In the genomic region with DNA sequence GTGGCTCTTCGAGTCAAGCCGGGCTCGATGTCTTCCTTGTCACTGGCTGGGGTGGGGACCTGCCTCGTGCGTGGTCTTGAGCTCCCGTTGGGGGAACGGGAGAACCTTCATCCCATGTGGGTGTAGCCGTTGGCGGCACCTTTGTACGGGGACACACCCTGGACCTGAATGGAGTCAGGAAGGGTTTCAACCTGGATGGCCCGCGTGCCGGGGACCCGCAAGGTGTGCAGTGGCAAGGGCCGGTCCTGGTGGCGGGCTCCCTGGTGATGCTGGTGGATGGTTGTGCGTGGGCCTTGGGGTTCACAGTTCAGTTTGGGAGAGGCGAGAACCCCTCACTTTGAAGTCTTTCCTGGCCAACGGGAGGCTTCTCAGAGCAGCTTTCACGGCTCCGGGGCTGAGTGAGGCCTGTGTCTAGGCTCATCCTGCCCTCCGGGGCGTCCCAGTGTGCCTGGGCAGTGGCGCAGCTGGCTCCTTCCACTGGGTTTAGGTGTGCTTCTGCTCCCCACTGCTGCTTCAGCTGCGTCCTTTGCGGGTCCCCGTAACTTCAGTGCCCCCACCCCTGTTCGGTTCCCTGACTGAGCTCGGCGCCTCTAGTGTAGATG, we compare ENCODE assay signal across 14 cellular contexts. TPM values are rescaled to one million over a fixed set of nuclear protein-coding genes. Genes with fewer than 3 reads are reported as not detected.
DNase-seq lines count a peak whose midpoint lies in the region; ATAC-seq, FAIRE-seq and TF ChIP-seq lines count a peak whose summit lies in the region.
"Had no signal": no experiment of that assay in that cellular context is flagged by ENCODE, and none has a peak within 500 bp of the region (broad histone marks: within the 10 kb centered on the region; RNA-seq: fewer than 3 reads in every experiment).

No MANE protein-coding gene starts in this region.

- no peak for TF ChIP-seq CTCF in WTC11 (IDR thresholded peaks at IDR 0.05)
- TF ChIP-seq CTCF in kidney (IDR thresholded peaks at IDR 0.05; ENCODE audit: borderline replicate concordance, extremely low read depth, insufficient read depth) = no peak
- TF ChIP-seq CTCF in smooth muscle cell (IDR thresholded peaks at IDR 0.05; ENCODE audit: borderline replicate concordance, insufficient read depth, poor library complexity, severe bottlenecking) = no peak
- TF ChIP-seq CTCF in Peyer's patch (IDR thresholded peaks at IDR 0.05) = no peak

- H3K4me3 ChIP-seq in kidney (ENCODE audit: low read length in 2 of 2) = no peak overlapping the region
- no peak overlapping the region for H3K4me3 ChIP-seq in smooth muscle cell
- H3K4me3 ChIP-seq in Peyer's patch = no peak overlapping the region
- H3K4me3 ChIP-seq: body of pancreas, lung, skin epidermis had no signal

- H3K27ac ChIP-seq in kidney (ENCODE audit: low read depth in 2 of 2, low read length in 2 of 2) (peak overlapping the region in 1 of 2 donors; percentile 60), smooth muscle cell (ENCODE audit: low read depth) (peak overlapping the region; percentile 75), Peyer's patch (peak overlapping the region in 2 of 4 donors; percentile 13 to 32)

- FAIRE-seq in kidney (lab: Jason Lieb, UNC) = no peak

- H3K4me1 Mint-ChIP-seq in activated CD4-positive, alpha-beta T cell treated with anti-CD3 and anti-CD28 coated beads for 36 hours = peaks cover 87% of the 10 kb centered on the region
- peaks cover 45% of the 10 kb centered on the region for H3K4me1 Mint-ChIP-seq in WTC11

- peaks cover 51 to 64% of the 10 kb centered on the region in 2 donors for H3K4me1 ChIP-seq in kidney (ENCODE audit: control insufficient read depth in 1 of 2, insufficient read depth in 1 of 2, low read depth in 1 of 2, low read length in 2 of 2)
- peaks cover 13% of the 10 kb centered on the region for H3K4me1 ChIP-seq in smooth muscle cell (ENCODE audit: low read depth)
- peaks cover 7 to 82% (median 38%) of the 10 kb centered on the region in 4 donors for H3K4me1 ChIP-seq in Peyer's patch

- H3K27ac Mint-ChIP-seq in activated CD4-positive, alpha-beta T cell treated with anti-CD3 and anti-CD28 coated beads for 36 hours = peak overlapping the region; percentile 87
- peak overlapping the region; percentile 86 for H3K27ac Mint-ChIP-seq in WTC11

- H4K20me1 ChIP-seq in smooth muscle cell (ENCODE audit: low read depth) = peaks cover 100% of the 10 kb centered on the region

- WGBS in smooth muscle cell (ENCODE audit: low lambda C conversion rate) = 94% methylated on average over 30 of the region's 30 CpGs

- CTCF ChIA-PET in activated CD4-positive, alpha-beta T cell treated with anti-CD3 and anti-CD28 coated beads for 36 hours (lab: Charles Lee) = interaction anchor here (0.5 to 1.0 kb wide), 3 partner anchors 142 to 287 kb away, joined by 3 read pairs; partner anchors contain the start of gene PANK4
- CTCF ChIA-PET in WTC11 (lab: Charles Lee) = interaction anchor here (0.9 to 2.5 kb wide), 4 partner anchors 18 to 76 kb away, joined by 3 to 10 read pairs (median 3); no protein-coding TSS in a partner anchor

- no peaks in the 10 kb centered on the region for H3K27me3 ChIP-seq in smooth muscle cell (ENCODE audit: low read depth)
- no peaks in the 10 kb centered on the region for H3K27me3 ChIP-seq in Peyer's patch
- H3K27me3 ChIP-seq: body of pancreas had no signal

- H3K79me2 ChIP-seq in smooth muscle cell (ENCODE audit: low read depth) = peaks cover 100% of the 10 kb centered on the region

- no peak for TF ChIP-seq POLR2A in Peyer's patch (IDR thresholded peaks at IDR 0.05)

- peak overlapping the region; percentile 45 for H3K4me3 Mint-ChIP-seq in activated CD4-positive, alpha-beta T cell treated with anti-CD3 and anti-CD28 coated beads for 36 hours
- no peak overlapping the region for H3K4me3 Mint-ChIP-seq in WTC11

- intact Hi-C loops in activated CD4-positive, alpha-beta T cell treated with anti-CD3 and anti-CD28 coated beads for 36 hours (cut with DNase I, micrococcal nuclease) = no loop called here
- intact Hi-C loops in kidney (cut with DNase I) = no loop called here

- POLR2A ChIA-PET in activated CD4-positive, alpha-beta T cell treated with anti-CD3 and anti-CD28 coated beads for 36 hours (lab: Charles Lee) = no interaction called here
- POLR2A ChIA-PET in WTC11 (lab: Charles Lee) = no interaction called here

- no peak for DNase-seq in activated CD4-positive, alpha-beta T cell treated with anti-CD3 and anti-CD28 coated beads for 36 hours
- DNase-seq in activated CD4-positive, alpha-beta T cell treated with anti-CD3 and anti-CD28 coated beads, Interleukin-2, amount 50 U/mL, for 1 hour = no peak
- no peak for DNase-seq in WTC11 (ENCODE audit: low spot score)
- no peak for DNase-seq in kidney
- DNase-seq in smooth muscle cell (lab: John Stamatoyannopoulos, UW; ENCODE audit: unreplicated experiment) = no peak
- DNase-seq in epidermal melanocyte (ENCODE audit: insufficient read length, low spot score) = no peak
- DNase-seq in Peyer's patch = no peak
- DNase-seq in stimulated activated CD4-positive, alpha-beta T cell treated with anti-CD3 and anti-CD28 coated beads, Interleukin-4, amount 100 ng/mL, for 1 hour = no peak
- DNase-seq: 8988T; activated CD4-positive, alpha-beta T cell treated with anti-CD3 and anti-CD28 coated beads for 1 hour; DND-41 had no signal

- H3K4me2 ChIP-seq in smooth muscle cell = peak overlapping the region; percentile 78

- H3K36me3 Mint-ChIP-seq in activated CD4-positive, alpha-beta T cell treated with anti-CD3 and anti-CD28 coated beads for 36 hours (ENCODE audit: low read depth) = peaks cover 28% of the 10 kb centered on the region
- peaks cover 14% of the 10 kb centered on the region for H3K36me3 Mint-ChIP-seq in WTC11

- no peaks in the 10 kb centered on the region for H3K27me3 Mint-ChIP-seq in activated CD4-positive, alpha-beta T cell treated with anti-CD3 and anti-CD28 coated beads for 36 hours
- no peaks in the 10 kb centered on the region for H3K27me3 Mint-ChIP-seq in WTC11 (ENCODE audit: low read depth)

- H3K9me3 Mint-ChIP-seq in activated CD4-positive, alpha-beta T cell treated with anti-CD3 and anti-CD28 coated beads for 36 hours (ENCODE audit: low read depth) = no peaks in the 10 kb centered on the region
- H3K9me3 Mint-ChIP-seq in WTC11 = no peaks in the 10 kb centered on the region

- no peaks in the 10 kb centered on the region for H3K9me3 ChIP-seq in kidney (ENCODE audit: control insufficient read depth in 1 of 2, low read length in 2 of 2)
- no peaks in the 10 kb centered on the region for H3K9me3 ChIP-seq in smooth muscle cell (replicated peaks; ENCODE audit: low read depth)
- H3K9me3 ChIP-seq in Peyer's patch = no peaks in the 10 kb centered on the region
- H3K9me3 ChIP-seq: body of pancreas had no signal

- no peak for ATAC-seq in activated CD4-positive, alpha-beta T cell treated with anti-CD3 and anti-CD28 coated beads for 36 hours
- no peak for ATAC-seq in WTC11

- H3K9ac ChIP-seq in kidney (ENCODE audit: low read length in 2 of 2) (peak overlapping the region; percentile 31 to 41), smooth muscle cell (ENCODE audit: low read depth) (peak overlapping the region; percentile 35)

- H3K36me3 ChIP-seq in kidney (ENCODE audit: control insufficient read depth in 1 of 2, insufficient read depth in 2 of 2, low read length in 2 of 2) (peaks cover 0 to 3% of the 10 kb centered on the region in 2 donors), smooth muscle cell (ENCODE audit: low read depth) (no peaks in the 10 kb centered on the region), Peyer's patch (no peaks in the 10 kb centered on the region)

- no peak overlapping the region for H2AFZ ChIP-seq in smooth muscle cell (ENCODE audit: low read depth)

- H3F3A ChIP-seq in smooth muscle cell (ENCODE audit: low read depth) = peaks cover 4% of the 10 kb centered on the region

TF ChIP-seq in WTC11, 78 proteins besides CTCF, POLR2A, EP300 and RAD21 (continues in another document):
- TF ChIP-seq TP53 (CRISPR knock-in tag; IDR thresholded peaks at IDR 0.05) (no peak), ZBTB43 (CRISPR knock-in tag; IDR thresholded peaks at IDR 0.05) (no peak), SMAD3 (CRISPR knock-in tag; IDR thresholded peaks at IDR 0.05; ENCODE audit: borderline replicate concordance) (no peak), GTF2I (CRISPR knock-in tag; conservative IDR thresholded peaks at IDR 0.05) (no peak), ZNF416 (CRISPR knock-in tag; IDR thresholded peaks at IDR 0.05) (no peak), NFE2L1 (CRISPR knock-in tag; IDR thresholded peaks at IDR 0.05) (no peak)
- TF ChIP-seq, protein P1, sequence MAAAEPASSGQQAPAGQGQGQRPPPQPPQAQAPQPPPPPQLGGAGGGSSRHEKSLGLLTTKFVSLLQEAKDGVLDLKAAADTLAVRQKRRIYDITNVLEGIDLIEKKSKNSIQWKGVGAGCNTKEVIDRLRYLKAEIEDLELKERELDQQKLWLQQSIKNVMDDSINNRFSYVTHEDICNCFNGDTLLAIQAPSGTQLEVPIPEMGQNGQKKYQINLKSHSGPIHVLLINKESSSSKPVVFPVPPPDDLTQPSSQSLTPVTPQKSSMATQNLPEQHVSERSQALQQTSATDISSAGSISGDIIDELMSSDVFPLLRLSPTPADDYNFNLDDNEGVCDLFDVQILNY (CRISPR knock-in tag; IDR thresholded peaks at IDR 0.05) = no peak

RNA-seq across cellular contexts. Expression of gene SKI, which starts 11.4 kb away (rescaled TPM):
- 10 to 100 TPM; 28.7 to 34.0 TPM for total RNA-seq in activated CD4-positive, alpha-beta T cell treated with anti-CD3 and anti-CD28 coated beads for 36 hours
- 75.5 to 88.6 TPM (median 75.6 TPM) in 3 replicates for total RNA-seq in WTC11 (2021)
- 78.6 TPM for total RNA-seq in kidney
- 9.2 TPM for polyA plus RNA-seq in kidney (ENCODE audit: insufficient read depth, low read depth, low replicate concordance)
- total RNA-seq in smooth muscle cell = 14.4 and 19.6 TPM in 2 replicates
- polyA plus RNA-seq in smooth muscle cell = 4.2 and 6.8 TPM in 2 replicates
- total RNA-seq in Peyer's patch = 10 to 100 TPM; 20.1 to 41.5 (median 37.1) TPM

RNA-seq across cellular contexts. Expression of gene FAAP20, which starts 44.9 kb away (rescaled TPM):
- 10 to 100 TPM; 69.7 to 84.4 TPM for total RNA-seq in activated CD4-positive, alpha-beta T cell treated with anti-CD3 and anti-CD28 coated beads for 36 hours
- total RNA-seq in WTC11 (2021) (133 to 151 TPM (median 150 TPM) in 3 replicates), kidney (69.0 TPM), smooth muscle cell (33.1 and 39.8 TPM in 2 replicates), Peyer's patch (10 to 100 TPM; 16.5 to 31.2 (median 25.4) TPM)
- polyA plus RNA-seq in kidney (ENCODE audit: insufficient read depth, low read depth, low replicate concordance) (109 TPM), smooth muscle cell (152 and 162 TPM in 2 replicates)
